ENCODE assay signal across 21 cellular contexts in the genomic region with DNA sequence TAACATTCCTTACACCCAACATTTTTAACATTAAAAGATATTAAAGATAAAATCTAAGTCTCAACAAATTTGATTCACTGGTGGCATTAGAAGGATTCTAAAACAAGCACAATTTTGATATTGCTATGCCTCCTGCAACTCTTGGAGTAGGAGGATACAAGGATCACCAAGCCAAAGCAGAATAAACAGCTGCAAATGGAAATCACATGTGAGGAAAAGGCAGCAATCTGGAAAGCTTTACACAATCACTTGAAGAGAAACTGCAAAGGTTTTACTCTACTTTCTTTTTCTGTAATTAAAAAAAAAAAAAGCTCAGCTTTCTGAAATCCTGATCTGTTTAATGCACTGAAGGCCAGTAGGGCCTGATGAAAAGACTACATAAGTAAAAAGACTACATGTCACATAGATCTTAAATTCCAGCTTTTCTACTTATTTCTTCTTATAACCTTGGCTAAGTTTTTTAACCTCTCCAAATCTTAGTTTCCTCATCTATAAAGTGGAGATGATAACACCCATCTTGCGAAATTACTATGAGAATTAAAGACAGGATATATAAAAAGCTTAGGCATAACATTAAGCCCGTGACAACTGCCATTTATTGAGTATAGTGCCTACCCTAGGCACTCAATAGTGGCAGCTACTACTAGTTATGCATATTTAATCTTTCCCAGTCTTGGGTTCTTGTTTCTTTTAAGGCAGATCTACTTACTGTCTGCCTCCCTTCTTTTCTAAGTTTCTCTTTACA.
A peak's percentile ranks its signal among the peaks of the same experiment; 100 is the strongest.
DNase-seq lines count a peak whose midpoint lies in the region; ATAC-seq, FAIRE-seq and TF ChIP-seq lines count a peak whose summit lies in the region.
"Had no signal": no experiment of that assay in that cellular context is flagged by ENCODE, and none has a peak within 500 bp of the region (broad histone marks: within the 10 kb centered on the region; RNA-seq: fewer than 3 reads in every experiment).

No MANE protein-coding gene starts in this region.

- H3K9me3 ChIP-seq in K562 (replicated peaks; ENCODE audit: control insufficient read depth, insufficient read depth, low read depth, low read length) (no peaks in the 10 kb centered on the region), psoas muscle (no peaks in the 10 kb centered on the region)
- H3K9me3 ChIP-seq: body of pancreas, right lobe of liver had no signal

- no peak for TF ChIP-seq RAD21 in K562 (CRISPR knock-in tag; conservative IDR thresholded peaks at IDR 0.05 in 1 of 2, IDR thresholded peaks at IDR 0.05 in 1 of 2)

- FAIRE-seq in K562 (lab: Jason Lieb, UNC) = no peak

- CTCF ChIA-PET in K562 (lab: Yijun Ruan, JAX; ENCODE audit: low intra/inter-chr PET ratio) = no interaction called here

- TF ChIP-seq EP300 in K562 (IDR thresholded peaks at IDR 0.05; ENCODE audit: low read length) = no peak

- H3K27ac ChIP-seq in K562 (ENCODE audit: extremely low read depth, low read depth, low read length) (no peak overlapping the region; the same call in 2 of the 3 replicates), psoas muscle (no peak overlapping the region)
- H3K27ac ChIP-seq: body of pancreas, KMS-11, right lobe of liver, VCaP had no signal

- no peak overlapping the region for H3K9ac ChIP-seq in K562 (ENCODE audit: insufficient read depth in 1 of 2, low read depth in 2 of 2, low read length in 2 of 2)
- H3K9ac ChIP-seq: KMS-11 had no signal

- no peaks in the 10 kb centered on the region for H3K9me1 ChIP-seq in K562 (ENCODE audit: control insufficient read depth, insufficient read depth, low read length)

- no peak; the same call in 1 of the 3 replicates for ATAC-seq in K562
- ATAC-seq in psoas muscle = no peak
- ATAC-seq: body of pancreas, left colon, T-cell had no signal

- H3K27me3 ChIP-seq in K562 (ENCODE audit: control insufficient read depth in 2 of 2, insufficient read depth in 2 of 2, low read length in 2 of 2) (no peaks in the 10 kb centered on the region), psoas muscle (ENCODE audit: insufficient read depth in 3 of 3, low read length in 2 of 3) (no peaks in the 10 kb centered on the region)
- H3K27me3 ChIP-seq: body of pancreas, right lobe of liver had no signal

- TF ChIP-seq POLR2A in K562 (conservative IDR thresholded peaks at IDR 0.05) = no peak

- no peaks in the 10 kb centered on the region for H3K79me2 ChIP-seq in K562 (ENCODE audit: control insufficient read depth, insufficient read depth, low read length)

- H3K4me3 ChIP-seq in K562 = no peak overlapping the region
- no peak overlapping the region for H3K4me3 ChIP-seq in psoas muscle
- H3K4me3 ChIP-seq: body of pancreas, right lobe of liver had no signal

- H3K4me1 ChIP-seq in K562 (replicated peaks in 1 of 2; ENCODE audit: control insufficient read depth in 2 of 2, insufficient read depth in 2 of 2, low read length in 2 of 2) = peaks cover 0 to 16% of the 10 kb centered on the region in 2 experiments; a peak in 4 of 5 replicates
- H3K4me1 ChIP-seq in psoas muscle = peaks cover 11% of the 10 kb centered on the region
- H3K4me1 ChIP-seq: right lobe of liver had no signal

- no peak overlapping the region for H2AFZ ChIP-seq in K562 (ENCODE audit: low read depth, low read length)

- in situ Hi-C loops in K562 (cut with MboI) = no loop called here

- intact Hi-C loops in K562 (cut with micrococcal nuclease) = loop anchor here (5.0 to 10.0 kb wide), 3 partner anchors 72 to 319 kb away; partner anchors contain the start of gene EPS15
- intact Hi-C loops in psoas muscle (cut with DNase I) = loop anchor here in 1 of 2 donors (5.0 kb wide), 1 partner anchor 68 kb away; no protein-coding TSS in a partner anchor

- POLR2A ChIA-PET in K562 (lab: Yijun Ruan, JAX) = interaction anchor here (0.9 to 2.7 kb wide), 8 partner anchors 13 to 44 kb away, joined by 3 to 13 read pairs (median 4); no protein-coding TSS in a partner anchor

- no peak overlapping the region for H3K4me2 ChIP-seq in K562 (ENCODE audit: insufficient read depth, low read length)
- H3K4me2 ChIP-seq: KMS-11 had no signal

- TF ChIP-seq CTCF in AG09319 (IDR thresholded peaks at IDR 0.05; ENCODE audit: low read depth, low read length) (no peak), K562 (IDR thresholded peaks at IDR 0.05 in 2 of 3, conservative IDR thresholded peaks at IDR 0.05 in 1 of 3; ENCODE audit: insufficient read depth in 2 of 3, low read depth in 1 of 3, low read length in 3 of 3) (no peak), psoas muscle (IDR thresholded peaks at IDR 0.05) (no peak)

- 72% methylated on average over 2 of the region's 2 CpGs for WGBS in K562 (ENCODE audit: insufficient coverage, low coverage, missing lambda C conversion rate)
- 91 to 95% (median 94%) methylated on average over 2 of the region's 2 CpGs for WGBS in psoas muscle, 3 donors

- no peaks in the 10 kb centered on the region for H4K20me1 ChIP-seq in K562 (replicated peaks; ENCODE audit: control insufficient read depth, insufficient read depth, low read length)

- DNase-seq in AG09319 (ENCODE audit: extremely low read depth, low read depth) = peak; percentile 38
- peak; percentile 39 for DNase-seq in GF-D8 (lab: John Stamatoyannopoulos, UW)
- no peak for DNase-seq in K562 (ENCODE audit: extremely low read depth in 1 of 4, low spot score in 3 of 4)
- peak; percentile 9 for DNase-seq in medulla oblongata (ENCODE audit: extremely low spot score)
- DNase-seq in psoas muscle = no peak
- no peak for DNase-seq in SIG-M5 (lab: John Stamatoyannopoulos, UW)
- no peak for DNase-seq in effector CD4-positive, alpha-beta T cell
- DNase-seq in hepatic stellate cell (ENCODE audit: low spot score) = no peak
- DNase-seq: activated CD4-positive, alpha-beta T cell treated with anti-CD3 and anti-CD28 coated beads, Interleukin-2, amount 50 U/mL, for 48 hours; activated T-cell treated with anti-CD3 and anti-CD28 coated beads, Interleukin-2, amount 50 U/mL, for 72 hours; body of pancreas; GOT3; left colon; NCI-H82; nucleus accumbens; right lobe of liver; RPMI8226; stimulated activated CD4-positive, alpha-beta T cell treated with anti-CD3 and anti-CD28 coated beads, Interleukin-2, amount 100 ng/mL, for 48 hours; T-cell had no signal

- peaks cover 45% of the 10 kb centered on the region; the same call in 2 of the 3 replicates for H3K36me3 ChIP-seq in K562 (ENCODE audit: control insufficient read depth, insufficient read depth, low read length)
- H3K36me3 ChIP-seq in psoas muscle (ENCODE audit: insufficient read depth in 1 of 2, low read depth in 1 of 2) = peaks cover 0 to 75% of the 10 kb centered on the region in 2 donors

- BruUV-seq in K562 (replicated peaks; lab: Mats Ljungman, UMichigan) = no TSS peak

TF ChIP-seq in K562, 482 proteins besides CTCF, POLR2A, EP300 and RAD21:
- TF ChIP-seq, protein P1, sequence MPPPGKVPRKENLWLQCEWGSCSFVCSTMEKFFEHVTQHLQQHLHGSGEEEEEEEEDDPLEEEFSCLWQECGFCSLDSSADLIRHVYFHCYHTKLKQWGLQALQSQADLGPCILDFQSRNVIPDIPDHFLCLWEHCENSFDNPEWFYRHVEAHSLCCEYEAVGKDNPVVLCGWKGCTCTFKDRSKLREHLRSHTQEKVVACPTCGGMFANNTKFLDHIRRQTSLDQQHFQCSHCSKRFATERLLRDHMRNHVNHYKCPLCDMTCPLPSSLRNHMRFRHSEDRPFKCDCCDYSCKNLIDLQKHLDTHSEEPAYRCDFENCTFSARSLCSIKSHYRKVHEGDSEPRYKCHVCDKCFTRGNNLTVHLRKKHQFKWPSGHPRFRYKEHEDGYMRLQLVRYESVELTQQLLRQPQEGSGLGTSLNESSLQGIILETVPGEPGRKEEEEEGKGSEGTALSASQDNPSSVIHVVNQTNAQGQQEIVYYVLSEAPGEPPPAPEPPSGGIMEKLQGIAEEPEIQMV (tag; conservative IDR thresholded peaks at IDR 0.05; ENCODE audit: low read depth) = no peak
- TF ChIP-seq ZNF239 (CRISPR knock-in tag; IDR thresholded peaks at IDR 0.05) (peak; percentile 7; the same call in 1 of the 2 replicates), SETDB1 (IDR thresholded peaks at IDR 0.05; ENCODE audit: low read length) (no peak), CEBPG (CRISPR knock-in tag; IDR thresholded peaks at IDR 0.05) (no peak), CEBPG (tag; conservative IDR thresholded peaks at IDR 0.05 in 1 of 2, IDR thresholded peaks at IDR 0.05 in 1 of 2) (0 out of 4 replicates have a peak, but pooled peaks of 1 of the 2 experiments have one; percentile 29), CEBPB (tag; IDR thresholded peaks at IDR 0.05) (peak; percentile 82)
TF ChIP-seq in K562: peak in this region for 3.

Comparison
In these comparisons a context has a peak if more than half of its experiments do, and no peak if none do; other contexts are left out.
1. DNase-seq: peak in AG09319 (single experiment), GF-D8 (single experiment) and medulla oblongata (single experiment); none in K562 (0 of 4), psoas muscle (0 of 2), SIG-M5 (single experiment), effector CD4-positive, alpha-beta T cell (single experiment) and hepatic stellate cell (single experiment).